ENCODE assay signal across 1 cellular context in the genomic region with DNA sequence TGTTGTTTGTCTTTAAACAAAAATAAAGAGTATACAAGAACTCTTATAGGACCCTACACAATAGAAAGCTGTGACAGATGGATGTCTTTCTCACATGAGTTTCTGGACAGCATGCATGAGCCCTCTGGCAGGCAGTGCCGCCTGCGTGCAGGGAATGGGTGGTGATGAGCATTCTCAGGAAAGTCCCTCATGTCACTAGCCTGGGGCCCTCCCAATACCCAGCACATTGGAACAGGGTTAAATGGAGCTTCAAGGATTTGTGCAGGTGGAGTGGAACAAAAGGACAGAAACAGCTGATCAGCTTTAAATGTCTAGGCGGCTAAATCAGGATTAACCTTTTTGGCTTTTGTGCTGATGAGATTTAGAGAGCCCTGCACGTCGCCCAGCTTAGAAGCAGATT.
TF ChIP-seq lines count a peak whose summit lies in the region.

No MANE protein-coding gene starts in this region.

TF ChIP-seq in WTC11, 78 proteins besides CTCF, POLR2A, EP300 and RAD21 (continued from another document):
- TF ChIP-seq ZNF396 (CRISPR knock-in tag; IDR thresholded peaks at IDR 0.05; ENCODE audit: borderline replicate concordance) (no peak), ZNF232 (CRISPR knock-in tag; IDR thresholded peaks at IDR 0.05) (no peak), SMAD4 (CRISPR knock-in tag; IDR thresholded peaks at IDR 0.05) (no peak), KAT7 (CRISPR knock-in tag; IDR thresholded peaks at IDR 0.05; ENCODE audit: borderline replicate concordance) (no peak), ZSCAN18 (CRISPR knock-in tag; IDR thresholded peaks at IDR 0.05) (no peak), CREB1 (CRISPR knock-in tag; IDR thresholded peaks at IDR 0.05) (no peak), ZBTB21 (CRISPR knock-in tag; IDR thresholded peaks at IDR 0.05; ENCODE audit: borderline replicate concordance) (no peak), ZNF671 (CRISPR knock-in tag; IDR thresholded peaks at IDR 0.05) (no peak), TEAD1 (CRISPR knock-in tag; IDR thresholded peaks at IDR 0.05) (no peak), ZMAT4 (CRISPR knock-in tag; IDR thresholded peaks at IDR 0.05) (no peak)
- TF ChIP-seq, protein P1, sequence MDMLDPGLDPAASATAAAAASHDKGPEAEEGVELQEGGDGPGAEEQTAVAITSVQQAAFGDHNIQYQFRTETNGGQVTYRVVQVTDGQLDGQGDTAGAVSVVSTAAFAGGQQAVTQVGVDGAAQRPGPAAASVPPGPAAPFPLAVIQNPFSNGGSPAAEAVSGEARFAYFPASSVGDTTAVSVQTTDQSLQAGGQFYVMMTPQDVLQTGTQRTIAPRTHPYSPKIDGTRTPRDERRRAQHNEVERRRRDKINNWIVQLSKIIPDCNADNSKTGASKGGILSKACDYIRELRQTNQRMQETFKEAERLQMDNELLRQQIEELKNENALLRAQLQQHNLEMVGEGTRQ (CRISPR knock-in tag; IDR thresholded peaks at IDR 0.05): no peak
